Comparison of ENCODE assay signal across 17 cellular contexts in the genomic region with DNA sequence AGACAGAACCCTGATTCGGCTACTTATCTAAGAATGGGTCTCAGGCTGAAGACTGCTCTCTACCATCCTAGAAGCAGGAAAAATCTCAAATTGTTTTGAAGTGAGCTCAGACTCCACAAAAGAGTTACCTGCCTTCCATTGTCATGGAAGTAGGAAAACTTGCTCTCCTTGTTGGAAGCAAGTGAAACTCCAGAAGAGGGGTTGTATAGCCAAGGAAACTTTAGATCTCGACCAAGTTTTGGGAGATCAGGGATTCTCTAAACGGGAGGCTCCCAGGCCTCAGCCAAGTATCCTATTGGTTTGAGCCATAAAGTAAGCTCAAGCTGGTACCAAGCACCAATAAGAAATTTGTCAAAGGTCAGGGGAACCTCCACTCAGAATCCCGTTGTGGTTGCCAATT. TPM values are rescaled to one million over a fixed set of nuclear protein-coding genes. Genes with fewer than 3 reads are reported as not detected.
DNase-seq lines count a peak whose midpoint lies in the region; TF ChIP-seq lines count a peak whose summit lies in the region.
"Had no signal": no experiment of that assay in that cellular context is flagged by ENCODE, and none has a peak within 500 bp of the region (broad histone marks: within the 10 kb centered on the region; RNA-seq: fewer than 3 reads in every experiment).

No MANE protein-coding gene starts in this region.

- no peak overlapping the region for H3K27ac ChIP-seq in BLaER1
- peak overlapping the region; percentile 93 for H3K27ac ChIP-seq in HUES6 (ENCODE audit: low read depth, low read length)
- no peak overlapping the region for H3K27ac ChIP-seq in esophagus muscularis mucosa (replicated peaks in 1 of 4)
- peak overlapping the region; percentile 89 for H3K27ac ChIP-seq in parathyroid adenoma
- no peak overlapping the region for H3K27ac ChIP-seq in SK-N-SH (ENCODE audit: low read depth in 2 of 2, low read length in 1 of 2)
- H3K27ac ChIP-seq: 22Rv1 had no signal

- H3F3A ChIP-seq in SK-N-SH (replicated peaks; ENCODE audit: insufficient read depth) = no peaks in the 10 kb centered on the region

- H3K27me3 ChIP-seq in BLaER1 (no peaks in the 10 kb centered on the region), HUES6 (ENCODE audit: control insufficient read depth, insufficient read depth, low read length) (no peaks in the 10 kb centered on the region), esophagus muscularis mucosa (no peaks in the 10 kb centered on the region), parathyroid adenoma (ENCODE audit: control insufficient read depth, insufficient read depth, low read length) (no peaks in the 10 kb centered on the region), SK-N-SH (ENCODE audit: insufficient read depth) (no peaks in the 10 kb centered on the region)

- peaks cover 1% of the 10 kb centered on the region for H3K9me3 Mint-ChIP-seq in activated T-helper 1 cell treated with anti-CD3 and anti-CD28 coated beads, Interleukin-12 subunit alpha, Interleukin-12 subunit beta, Interleukin-2, Interleukin-4 antibody, amounts not matched to agents 30 ng/mL and 10 ng/mL and 1 ng/mL, durations not matched to agents 14 hours and 24 hours and 36 hours

- H3K79me2 ChIP-seq in parathyroid adenoma (no peaks in the 10 kb centered on the region), SK-N-SH (ENCODE audit: insufficient read depth) (no peaks in the 10 kb centered on the region)

- no peaks in the 10 kb centered on the region for H3K36me3 Mint-ChIP-seq in activated T-helper 1 cell treated with anti-CD3 and anti-CD28 coated beads, Interleukin-12 subunit alpha, Interleukin-12 subunit beta, Interleukin-2, Interleukin-4 antibody, amounts not matched to agents 30 ng/mL and 10 ng/mL and 1 ng/mL, durations not matched to agents 14 hours and 24 hours and 36 hours (ENCODE audit: low read depth)
- H3K36me3 Mint-ChIP-seq: CD4-positive, CD25-positive, alpha-beta regulatory T cell had no signal

- no peak for TF ChIP-seq RAD21 in SK-N-SH (IDR thresholded peaks at IDR 0.05; ENCODE audit: low read length)

- no peak overlapping the region for H3K27ac Mint-ChIP-seq in activated T-helper 1 cell treated with anti-CD3 and anti-CD28 coated beads, Interleukin-12 subunit alpha, Interleukin-12 subunit beta, Interleukin-2, Interleukin-4 antibody, amounts not matched to agents 30 ng/mL and 10 ng/mL and 1 ng/mL, durations not matched to agents 14 hours and 24 hours and 36 hours
- H3K27ac Mint-ChIP-seq: CD4-positive, CD25-positive, alpha-beta regulatory T cell had no signal

- POLR2A ChIA-PET in SK-N-SH (lab: Yijun Ruan, JAX) = no interaction called here

- TF ChIP-seq POLR2A in esophagus muscularis mucosa (IDR thresholded peaks at IDR 0.05; ENCODE audit: low read depth) = no peak

- H4K20me1 ChIP-seq in BLaER1 = no peaks in the 10 kb centered on the region
- H4K20me1 ChIP-seq in SK-N-SH (ENCODE audit: insufficient read depth) = no peaks in the 10 kb centered on the region

- H3K9me2 ChIP-seq in SK-N-SH = no peaks in the 10 kb centered on the region

- H3K9me3 ChIP-seq in BLaER1 = no peaks in the 10 kb centered on the region
- H3K9me3 ChIP-seq in HUES6 (ENCODE audit: control insufficient read depth, insufficient read depth, low read depth, low read length) = no peaks in the 10 kb centered on the region
- H3K9me3 ChIP-seq in esophagus muscularis mucosa = no peaks in the 10 kb centered on the region
- H3K9me3 ChIP-seq in parathyroid adenoma (ENCODE audit: control insufficient read depth, low read length) = no peaks in the 10 kb centered on the region
- H3K9me3 ChIP-seq in SK-N-SH = no peaks in the 10 kb centered on the region

- intact Hi-C loops in esophagus muscularis mucosa (cut with DNase I) = no loop called here
- intact Hi-C loops in activated T-helper 1 cell treated with anti-CD3 and anti-CD28 coated beads, Interleukin-12 subunit alpha, Interleukin-12 subunit beta, Interleukin-2, Interleukin-4 antibody, amounts not matched to agents 30 ng/mL and 10 ng/mL and 1 ng/mL, durations not matched to agents 14 hours and 24 hours and 36 hours (cut with micrococcal nuclease) = no loop called here

- no peak overlapping the region for H3K4me3 ChIP-seq in BLaER1
- H3K4me3 ChIP-seq in HUES6 (ENCODE audit: low read depth, low read length) = 0 out of 2 replicates have a peak overlapping the region, but pooled peaks have one; percentile 10
- no peak overlapping the region for H3K4me3 ChIP-seq in esophagus muscularis mucosa
- peak overlapping the region; percentile 30 for H3K4me3 ChIP-seq in parathyroid adenoma (ENCODE audit: low read depth, low read length)
- H3K4me3 ChIP-seq in SK-N-SH (ENCODE audit: low read depth in 2 of 2, low read length in 1 of 2) = no peak overlapping the region
- H3K4me3 ChIP-seq: K562 had no signal

- no peak for TF ChIP-seq EP300 in esophagus muscularis mucosa (IDR thresholded peaks at IDR 0.05)
- TF ChIP-seq EP300 in SK-N-SH (IDR thresholded peaks at IDR 0.05; ENCODE audit: borderline replicate concordance in 1 of 2, low read depth in 1 of 2, low read length in 1 of 2) = no peak

- no peaks in the 10 kb centered on the region for H3K4me1 Mint-ChIP-seq in activated T-helper 1 cell treated with anti-CD3 and anti-CD28 coated beads, Interleukin-12 subunit alpha, Interleukin-12 subunit beta, Interleukin-2, Interleukin-4 antibody, amounts not matched to agents 30 ng/mL and 10 ng/mL and 1 ng/mL, durations not matched to agents 14 hours and 24 hours and 36 hours (ENCODE audit: low read depth)
- H3K4me1 Mint-ChIP-seq: CD4-positive, CD25-positive, alpha-beta regulatory T cell had no signal

- WGBS in esophagus muscularis mucosa = 86% methylated on average over 4 of the region's 4 CpGs
- 83% methylated on average over 4 of the region's 4 CpGs for WGBS in SK-N-SH (ENCODE audit: low lambda C conversion rate)

- peak; percentile 57 for DNase-seq in esophagus muscularis mucosa (ENCODE audit: extremely low spot score)
- DNase-seq in activated T-helper 1 cell treated with anti-CD3 and anti-CD28 coated beads, Interleukin-12 subunit alpha, Interleukin-12 subunit beta, Interleukin-2, Interleukin-4 antibody, amounts not matched to agents 30 ng/mL and 10 ng/mL and 1 ng/mL, durations not matched to agents 14 hours and 24 hours and 36 hours (ENCODE audit: low spot score) = no peak
- no peak for DNase-seq in DMS 273 (lab: John Stamatoyannopoulos, UW; ENCODE audit: unreplicated experiment)
- DNase-seq in NCI-H1092 treated with DMSO at 0.1 percent for 48 hours (lab: John Stamatoyannopoulos, UW) = no peak
- no peak for DNase-seq in SK-N-SH
- DNase-seq: Calu3; CD4-positive, CD25-positive, alpha-beta regulatory T cell; DMS153; EL; GDM1; H7; Kasumi-1 had no signal

- H3K4me2 ChIP-seq in BLaER1 (peak overlapping the region; percentile 42; the same call in 1 of the 2 replicates), parathyroid adenoma (ENCODE audit: low read length) (peak overlapping the region; percentile 22), SK-N-SH (no peak overlapping the region)

- no peak overlapping the region for H3K4me3 Mint-ChIP-seq in activated T-helper 1 cell treated with anti-CD3 and anti-CD28 coated beads, Interleukin-12 subunit alpha, Interleukin-12 subunit beta, Interleukin-2, Interleukin-4 antibody, amounts not matched to agents 30 ng/mL and 10 ng/mL and 1 ng/mL, durations not matched to agents 14 hours and 24 hours and 36 hours
- H3K4me3 Mint-ChIP-seq: CD4-positive, CD25-positive, alpha-beta regulatory T cell had no signal

- no peak for TF ChIP-seq CTCF in esophagus muscularis mucosa (IDR thresholded peaks at IDR 0.05)
- no peak for TF ChIP-seq CTCF in parathyroid adenoma (IDR thresholded peaks at IDR 0.05)
- TF ChIP-seq CTCF in SK-N-SH (IDR thresholded peaks at IDR 0.05) = no peak

- H3K9ac ChIP-seq in BLaER1 = no peak overlapping the region
- peak overlapping the region; percentile 58 for H3K9ac ChIP-seq in HUES6 (ENCODE audit: low read length)
- no peak overlapping the region for H3K9ac ChIP-seq in parathyroid adenoma
- no peak overlapping the region for H3K9ac ChIP-seq in SK-N-SH

- CTCF ChIA-PET in SK-N-SH (lab: Yijun Ruan, JAX) = no interaction called here

- H3K27me3 Mint-ChIP-seq in activated T-helper 1 cell treated with anti-CD3 and anti-CD28 coated beads, Interleukin-12 subunit alpha, Interleukin-12 subunit beta, Interleukin-2, Interleukin-4 antibody, amounts not matched to agents 30 ng/mL and 10 ng/mL and 1 ng/mL, durations not matched to agents 14 hours and 24 hours and 36 hours (ENCODE audit: insufficient read depth) = no peaks in the 10 kb centered on the region

- H3K4me1 ChIP-seq in BLaER1 (peaks cover 11% of the 10 kb centered on the region; the same call in 1 of the 2 replicates), HUES6 (ENCODE audit: control insufficient read depth, insufficient read depth, low read length) (peaks cover 57% of the 10 kb centered on the region), esophagus muscularis mucosa (no peaks in the 10 kb centered on the region), parathyroid adenoma (peaks cover 39% of the 10 kb centered on the region), SK-N-SH (ENCODE audit: control insufficient read depth in 1 of 2, insufficient read depth in 2 of 2, low read depth in 1 of 2, low read length in 1 of 2) (no peaks in the 10 kb centered on the region)

- H2AFZ ChIP-seq in parathyroid adenoma (peak overlapping the region; percentile 34), SK-N-SH (ENCODE audit: low read depth) (no peak overlapping the region)

- H3K36me3 ChIP-seq in BLaER1 (no peaks in the 10 kb centered on the region), HUES6 (ENCODE audit: control insufficient read depth, insufficient read depth, low read length) (no peaks in the 10 kb centered on the region), esophagus muscularis mucosa (no peaks in the 10 kb centered on the region), parathyroid adenoma (ENCODE audit: control insufficient read depth, insufficient read depth, low read length) (no peaks in the 10 kb centered on the region), SK-N-SH (replicated peaks in 1 of 2; ENCODE audit: control insufficient read depth in 1 of 2, insufficient read depth in 2 of 2, low read length in 1 of 2) (no peaks in the 10 kb centered on the region)

TF ChIP-seq in SK-N-SH, 30 proteins besides CTCF, POLR2A, EP300 and RAD21 (continues in another document):
- TF ChIP-seq, protein P1, sequence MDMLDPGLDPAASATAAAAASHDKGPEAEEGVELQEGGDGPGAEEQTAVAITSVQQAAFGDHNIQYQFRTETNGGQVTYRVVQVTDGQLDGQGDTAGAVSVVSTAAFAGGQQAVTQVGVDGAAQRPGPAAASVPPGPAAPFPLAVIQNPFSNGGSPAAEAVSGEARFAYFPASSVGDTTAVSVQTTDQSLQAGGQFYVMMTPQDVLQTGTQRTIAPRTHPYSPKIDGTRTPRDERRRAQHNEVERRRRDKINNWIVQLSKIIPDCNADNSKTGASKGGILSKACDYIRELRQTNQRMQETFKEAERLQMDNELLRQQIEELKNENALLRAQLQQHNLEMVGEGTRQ (IDR thresholded peaks at IDR 0.05; ENCODE audit: borderline replicate concordance, low read depth, low read length) = no peak

RNA-seq across cellular contexts. Expression of a gene that starts 9.2 kb away (rescaled TPM):
- 1 to 10 TPM in 3 of 4 donors, under 1 TPM in 1; 0.83 to 2.1 (median 1.6) TPM for total RNA-seq in esophagus muscularis mucosa
- total RNA-seq in activated T-helper 1 cell treated with anti-CD3 and anti-CD28 coated beads, Interleukin-12 subunit alpha, Interleukin-12 subunit beta, Interleukin-2, Interleukin-4 antibody, amounts not matched to agents 30 ng/mL and 10 ng/mL and 1 ng/mL, durations not matched to agents 14 hours and 24 hours and 36 hours = 0.10 TPM in 2 replicates
- 0.02 and 0.03 TPM in 2 replicates for polyA plus RNA-seq in SK-N-SH (2012; rRNA removed)
- polyA plus RNA-seq in SK-N-SH (2012; cell fraction: cytosol; rRNA removed) = 0.01 TPM in 2 replicates
- polyA plus RNA-seq in SK-N-SH (2012; cell fraction: nucleus; rRNA removed) = 0.12 and 0.16 TPM in 2 replicates
- polyA plus RNA-seq: CD4-positive, CD25-positive, alpha-beta regulatory T cell had no signal

Comparison
In these comparisons a context has a peak if more than half of its experiments do, and no peak if none do; other contexts are left out.
1. H3K27ac ChIP-seq: peak in HUES6 (single experiment) and parathyroid adenoma (single experiment); none in BLaER1 (single experiment), esophagus muscularis mucosa (0 of 4) and SK-N-SH (0 of 2).
2. H3K4me3 ChIP-seq: peak in HUES6 (single experiment) and parathyroid adenoma (single experiment); none in BLaER1 (single experiment), esophagus muscularis mucosa (0 of 4) and SK-N-SH (0 of 2).